ENCODE assay signal across 31 cellular contexts in the genomic region with DNA sequence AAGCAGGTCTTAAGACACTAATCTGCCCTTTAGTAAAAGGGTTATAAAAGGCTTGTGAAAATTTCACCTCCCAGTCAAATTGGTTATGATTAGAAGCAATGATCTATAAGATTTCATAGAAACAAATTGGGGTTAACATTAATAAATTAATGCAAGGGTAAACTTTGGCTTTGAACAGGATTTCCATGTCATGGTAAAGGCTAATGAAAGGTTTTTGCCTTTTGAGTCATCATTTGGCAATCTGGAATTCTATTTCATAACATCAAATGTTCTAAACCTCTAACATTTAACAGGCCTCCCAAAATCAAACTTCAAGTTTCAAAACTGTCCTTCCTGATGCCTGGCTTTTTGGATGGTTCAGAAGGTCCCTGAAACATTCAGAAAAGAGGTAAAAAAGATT.
A peak's percentile ranks its signal among the peaks of the same experiment; 100 is the strongest.
DNase-seq lines count a peak whose midpoint lies in the region; ATAC-seq and TF ChIP-seq lines count a peak whose summit lies in the region.
"Had no signal": no experiment of that assay in that cellular context is flagged by ENCODE, and none has a peak within 500 bp of the region (broad histone marks: within the 10 kb centered on the region; RNA-seq: fewer than 3 reads in every experiment).

No MANE protein-coding gene starts in this region.

- H3K9me3 Mint-ChIP-seq in naive thymus-derived CD4-positive, alpha-beta T cell = peaks cover 0 to 27% (median 6%) of the 10 kb centered on the region in 11 donors

- H3K4me1 Mint-ChIP-seq in naive thymus-derived CD4-positive, alpha-beta T cell = peaks cover 42 to 92% (median 84%) of the 10 kb centered on the region in 7 donors
- H3K4me1 Mint-ChIP-seq: nephron had no signal

- no peak overlapping the region for H3K9ac ChIP-seq in fibroblast of lung (ENCODE audit: insufficient read depth, low read length)
- H3K9ac ChIP-seq in MM.1S (ENCODE audit: low read length) = no peak overlapping the region

- peak overlapping the region; percentile 39 for H3K27ac ChIP-seq in RWPE2 (ENCODE audit: poor library complexity, severe bottlenecking)
- no peak overlapping the region for H3K27ac ChIP-seq in fibroblast of lung (ENCODE audit: insufficient read depth, low read length)
- H3K27ac ChIP-seq in naive thymus-derived CD4-positive, alpha-beta T cell (ENCODE audit: low read depth, low read length) = no peak overlapping the region
- H3K27ac ChIP-seq in MM.1S (ENCODE audit: low read length) = no peak overlapping the region
- H3K27ac ChIP-seq in Peyer's patch = no peak overlapping the region
- H3K27ac ChIP-seq: dorsolateral prefrontal cortex, gastrocnemius medialis, hepatocyte, ovary, right atrium auricular region, suprapubic skin, VCaP had no signal

- H3K4me3 ChIP-seq in RWPE2 (ENCODE audit: severe bottlenecking) (no peak overlapping the region), fibroblast of lung (replicated peaks in 1 of 4; ENCODE audit: control extremely low read depth in 1 of 4, insufficient read depth in 1 of 4, low read depth in 3 of 4, low read length in 4 of 4) (no peak overlapping the region), MM.1S (ENCODE audit: low read length) (no peak overlapping the region), Peyer's patch (no peak overlapping the region)
- H3K4me3 ChIP-seq in naive thymus-derived CD4-positive, alpha-beta T cell (ENCODE audit: low read length) = no peak overlapping the region
- H3K4me3 ChIP-seq: dorsolateral prefrontal cortex, gastrocnemius medialis, hepatocyte, ovary, right atrium auricular region, suprapubic skin had no signal

- H3K27me3 ChIP-seq in RWPE2 (ENCODE audit: insufficient read depth, poor library complexity, severe bottlenecking) (no peaks in the 10 kb centered on the region), fibroblast of lung (ENCODE audit: control insufficient read depth, insufficient read depth, low read length) (no peaks in the 10 kb centered on the region), MM.1S (replicated peaks; ENCODE audit: insufficient read depth, low read length) (no peaks in the 10 kb centered on the region), Peyer's patch (no peaks in the 10 kb centered on the region)
- H3K27me3 ChIP-seq in naive thymus-derived CD4-positive, alpha-beta T cell (ENCODE audit: control insufficient read depth in 2 of 2, insufficient read depth in 2 of 2, low read length in 2 of 2) = no peaks in the 10 kb centered on the region
- H3K27me3 ChIP-seq: dorsolateral prefrontal cortex, gastrocnemius medialis, hepatocyte, ovary, right atrium auricular region, suprapubic skin had no signal

- H3K9me3 ChIP-seq in RWPE2 (ENCODE audit: severe bottlenecking) (peaks cover 5% of the 10 kb centered on the region), fibroblast of lung (ENCODE audit: control insufficient read depth, insufficient read depth, low read depth, low read length) (no peaks in the 10 kb centered on the region), MM.1S (replicated peaks; ENCODE audit: insufficient read depth, low read length) (no peaks in the 10 kb centered on the region), Peyer's patch (no peaks in the 10 kb centered on the region)
- H3K9me3 ChIP-seq in naive thymus-derived CD4-positive, alpha-beta T cell (ENCODE audit: control insufficient read depth in 2 of 3, low read length in 3 of 3) = no peaks in the 10 kb centered on the region
- H3K9me3 ChIP-seq: gastrocnemius medialis, ovary, right atrium auricular region, suprapubic skin had no signal

- H3K9me2 ChIP-seq in MM.1S (replicated peaks; ENCODE audit: insufficient read depth, low read length) = no peaks in the 10 kb centered on the region

- ATAC-seq in RWPE2 (ENCODE audit: low read depth) = no peak; the same call in 2 of the 3 replicates
- ATAC-seq in naive thymus-derived CD4-positive, alpha-beta T cell = no peak
- no peak for ATAC-seq in GM19452 (IDR thresholded peaks at IDR 0.05; ENCODE audit: unreplicated experiment)
- ATAC-seq: gastrocnemius medialis; left ventricle myocardium superior; Panc1; stimulated activated memory B cell treated with anti-CD40 and anti-IgM and Interleukin-4, amounts not matched to agents 10 μg/mL and 1 μg/mL and 100 μg/mL, for 72 hours had no signal

- peaks cover 18% of the 10 kb centered on the region for H3K79me2 ChIP-seq in fibroblast of lung (ENCODE audit: control insufficient read depth, insufficient read depth, low read length)
- H3K79me2 ChIP-seq in MM.1S (ENCODE audit: low read length) = peaks cover 93% of the 10 kb centered on the region

- H3K4me2 ChIP-seq in fibroblast of lung (ENCODE audit: extremely low read depth, insufficient read depth, low read length) (no peak overlapping the region), MM.1S (ENCODE audit: low read depth, low read length) (no peak overlapping the region)
- H3K4me2 ChIP-seq: hepatocyte had no signal

- intact Hi-C loops in naive thymus-derived CD4-positive, alpha-beta T cell (cut with micrococcal nuclease) = no loop called here

- H3K27me3 Mint-ChIP-seq in naive thymus-derived CD4-positive, alpha-beta T cell = no peaks in the 10 kb centered on the region
- H3K27me3 Mint-ChIP-seq: activated CD4-positive, alpha-beta T cell treated with anti-CD3 and anti-CD28 coated beads, Interleukin-2, amount 10 ng/mL, durations not matched to agents 24 days and 14 days; CD4-positive, CD25-positive, alpha-beta regulatory T cell; stimulated activated memory B cell treated with anti-CD40 and anti-IgM and Interleukin-4, amounts not matched to agents 10 μg/mL and 1 μg/mL and 100 μg/mL, for 72 hours had no signal

- no peak overlapping the region for H2AFZ ChIP-seq in fibroblast of lung (ENCODE audit: low read length)
- H2AFZ ChIP-seq in MM.1S (ENCODE audit: low read length) = no peak overlapping the region
- H2AFZ ChIP-seq: hepatocyte had no signal

- H3K4me1 ChIP-seq in RWPE2 (ENCODE audit: insufficient read depth, poor library complexity, severe bottlenecking) (peaks cover 39% of the 10 kb centered on the region), fibroblast of lung (ENCODE audit: control insufficient read depth, extremely low read depth, insufficient read depth, low read length) (peaks cover 2% of the 10 kb centered on the region), MM.1S (ENCODE audit: low read length) (no peaks in the 10 kb centered on the region), Peyer's patch (peaks cover 0 to 3% (median 0%) of the 10 kb centered on the region in 4 donors)
- peaks cover 10 to 34% of the 10 kb centered on the region in 2 donors for H3K4me1 ChIP-seq in naive thymus-derived CD4-positive, alpha-beta T cell (ENCODE audit: control insufficient read depth in 2 of 2, insufficient read depth in 2 of 2, low read length in 2 of 2)
- H3K4me1 ChIP-seq: right atrium auricular region had no signal

- H4K20me1 ChIP-seq in fibroblast of lung (ENCODE audit: control insufficient read depth, extremely low read depth, insufficient read depth, low read length) = no peaks in the 10 kb centered on the region
- no peaks in the 10 kb centered on the region for H4K20me1 ChIP-seq in MM.1S (ENCODE audit: insufficient read depth, low read length)

- peak overlapping the region in 5 of 9 donors; percentile 38 to 95 (median 67) for H3K27ac Mint-ChIP-seq in naive thymus-derived CD4-positive, alpha-beta T cell
- H3K27ac Mint-ChIP-seq: activated CD4-positive, alpha-beta T cell treated with anti-CD3 and anti-CD28 coated beads, Interleukin-2, amount 10 ng/mL, durations not matched to agents 24 days and 14 days; nephron; stimulated activated memory B cell treated with anti-CD40 and anti-IgM and Interleukin-4, amounts not matched to agents 10 μg/mL and 1 μg/mL and 100 μg/mL, for 72 hours had no signal

- no peak for TF ChIP-seq POLR2A in Peyer's patch (IDR thresholded peaks at IDR 0.05)

- TF ChIP-seq CTCF in RWPE2 (IDR thresholded peaks at IDR 0.05; ENCODE audit: poor library complexity, severe bottlenecking) (no peak), fibroblast of lung (conservative IDR thresholded peaks at IDR 0.05 in 1 of 2, IDR thresholded peaks at IDR 0.05 in 1 of 2; ENCODE audit: low read depth in 1 of 2, low read length in 2 of 2) (no peak), MM.1S (IDR thresholded peaks at IDR 0.05; ENCODE audit: low read length) (no peak), Peyer's patch (IDR thresholded peaks at IDR 0.05) (no peak)

- DNase-seq in EH (ENCODE audit: low read depth) (peak; percentile 68), RWPE2 (ENCODE audit: low spot score) (no peak), fibroblast of lung (ENCODE audit: low read depth in 2 of 2) (peak; percentile 49 to 80), MM.1S (no peak), Peyer's patch (no peak)
- DNase-seq in naive thymus-derived CD4-positive, alpha-beta T cell = no peak
- DNase-seq: activated CD4-positive, alpha-beta T cell treated with anti-CD3 and anti-CD28 coated beads, Interleukin-2, amount 10 ng/mL, durations not matched to agents 24 days and 14 days; activated naive CD4-positive, alpha-beta T cell; activated T-cell treated with anti-CD3 and anti-CD28 coated beads, Interleukin-2, amount 50 U/mL, for 48 hours; amygdala; caudate nucleus; CD4-positive, CD25-positive, alpha-beta regulatory T cell; dorsolateral prefrontal cortex; gastrocnemius medialis; GDM1; Karpas-422; left ventricle myocardium superior; NCI-H1048; NCI-H187 treated with DMSO at 0.1 percent for 48 hours; NCI-H524 treated with DMSO at 0.1 percent for 48 hours; NK-92 treated with Interleukin-12 subunit alpha and Interleukin-12 subunit beta, amount 100 ng/mL, for 24 hours; ovary; stimulated activated CD4-positive, alpha-beta T cell treated with anti-CD3 and anti-CD28 coated beads, Interleukin-4, amount 100 ng/mL, for 1 hour had no signal

- H3F3A ChIP-seq in MM.1S (ENCODE audit: insufficient read depth, low read length) = no peaks in the 10 kb centered on the region

- peaks cover 21 to 43% (median 37%) of the 10 kb centered on the region in 5 donors for H3K36me3 Mint-ChIP-seq in naive thymus-derived CD4-positive, alpha-beta T cell

- CTCF ChIA-PET in naive thymus-derived CD4-positive, alpha-beta T cell (lab: Charles Lee) = interaction anchor here (0.7 to 2.6 kb wide), 3 partner anchors 33 to 84 kb away, joined by 3 to 10 read pairs (median 4); a partner anchor contains a TSS

- POLR2A ChIA-PET in naive thymus-derived CD4-positive, alpha-beta T cell (lab: Charles Lee) = interaction anchor here (1.0 to 1.4 kb wide), 5 partner anchors 11 to 50 kb away, joined by 3 to 6 read pairs (median 4); no protein-coding TSS in a partner anchor

- H3K4me3 Mint-ChIP-seq in naive thymus-derived CD4-positive, alpha-beta T cell = no peak overlapping the region
- H3K4me3 Mint-ChIP-seq: activated CD4-positive, alpha-beta T cell treated with anti-CD3 and anti-CD28 coated beads, Interleukin-2, amount 10 ng/mL, durations not matched to agents 24 days and 14 days; nephron; stimulated activated memory B cell treated with anti-CD40 and anti-IgM and Interleukin-4, amounts not matched to agents 10 μg/mL and 1 μg/mL and 100 μg/mL, for 72 hours had no signal

- peaks cover 18% of the 10 kb centered on the region for H3K36me3 ChIP-seq in RWPE2 (ENCODE audit: low read depth)
- H3K36me3 ChIP-seq in fibroblast of lung (ENCODE audit: control insufficient read depth, insufficient read depth, low read length) = no peaks in the 10 kb centered on the region
- H3K36me3 ChIP-seq in naive thymus-derived CD4-positive, alpha-beta T cell (ENCODE audit: control insufficient read depth in 2 of 3, insufficient read depth in 3 of 3, low read length in 3 of 3) = peaks cover 0 to 5% (median 0%) of the 10 kb centered on the region in 3 experiments
- H3K36me3 ChIP-seq in MM.1S (replicated peaks; ENCODE audit: insufficient read depth, low read length) = no peaks in the 10 kb centered on the region; the same call in 1 of the 2 replicates
- H3K36me3 ChIP-seq in Peyer's patch = no peaks in the 10 kb centered on the region
- H3K36me3 ChIP-seq: gastrocnemius medialis, ovary, right atrium auricular region, suprapubic skin had no signal

Comparison
In these comparisons a context has a peak if more than half of its experiments do, and no peak if none do; other contexts are left out.
1. DNase-seq: peak in EH (single experiment) and fibroblast of lung (2 of 2); none in RWPE2 (single experiment), naive thymus-derived CD4-positive, alpha-beta T cell (0 of 9), MM.1S (single experiment) and Peyer's patch (0 of 3).